ENCODE assay signal across 1 cellular context in the genomic region with DNA sequence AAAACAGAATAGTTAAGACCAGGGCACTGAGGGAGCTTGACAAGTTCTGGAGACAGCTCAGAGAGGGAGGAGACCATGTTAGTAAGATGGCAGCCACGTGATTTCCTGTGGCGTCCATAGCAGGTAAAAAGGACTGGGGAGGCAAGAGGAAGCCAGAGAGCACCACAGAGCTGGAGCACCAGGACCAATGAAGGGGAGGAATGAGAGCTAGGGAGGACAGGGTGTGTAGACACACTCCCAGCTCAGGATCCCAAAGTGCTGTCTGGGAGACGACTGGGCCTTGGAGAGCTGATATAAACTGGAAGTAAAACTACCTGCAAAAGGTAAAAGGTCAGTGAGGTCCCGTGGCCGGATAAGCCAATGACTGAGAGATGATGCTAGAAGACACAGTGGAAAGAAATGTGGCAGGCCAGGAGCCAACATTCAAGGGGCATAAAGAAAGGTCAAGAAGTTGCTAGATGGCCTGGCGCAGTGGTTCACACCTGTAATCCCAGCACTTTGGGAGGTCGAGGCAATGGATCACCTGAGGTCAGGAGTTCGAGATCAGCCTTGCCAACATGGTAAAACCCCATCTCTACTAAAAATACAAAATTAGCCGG.
TF ChIP-seq lines count a peak whose summit lies in the region.

No MANE protein-coding gene starts in this region.

TF ChIP-seq in HepG2, 621 proteins besides CTCF, POLR2A, EP300 and RAD21 (continued from another document):
- TF ChIP-seq IKZF4 (CRISPR knock-in tag; IDR thresholded peaks at IDR 0.05; ENCODE audit: borderline replicate concordance, low read depth, not compliant biosample characterization): no peak
- TF ChIP-seq SIX1 (CRISPR knock-in tag; IDR thresholded peaks at IDR 0.05; ENCODE audit: borderline replicate concordance): no peak
- TF ChIP-seq, protein P1, sequence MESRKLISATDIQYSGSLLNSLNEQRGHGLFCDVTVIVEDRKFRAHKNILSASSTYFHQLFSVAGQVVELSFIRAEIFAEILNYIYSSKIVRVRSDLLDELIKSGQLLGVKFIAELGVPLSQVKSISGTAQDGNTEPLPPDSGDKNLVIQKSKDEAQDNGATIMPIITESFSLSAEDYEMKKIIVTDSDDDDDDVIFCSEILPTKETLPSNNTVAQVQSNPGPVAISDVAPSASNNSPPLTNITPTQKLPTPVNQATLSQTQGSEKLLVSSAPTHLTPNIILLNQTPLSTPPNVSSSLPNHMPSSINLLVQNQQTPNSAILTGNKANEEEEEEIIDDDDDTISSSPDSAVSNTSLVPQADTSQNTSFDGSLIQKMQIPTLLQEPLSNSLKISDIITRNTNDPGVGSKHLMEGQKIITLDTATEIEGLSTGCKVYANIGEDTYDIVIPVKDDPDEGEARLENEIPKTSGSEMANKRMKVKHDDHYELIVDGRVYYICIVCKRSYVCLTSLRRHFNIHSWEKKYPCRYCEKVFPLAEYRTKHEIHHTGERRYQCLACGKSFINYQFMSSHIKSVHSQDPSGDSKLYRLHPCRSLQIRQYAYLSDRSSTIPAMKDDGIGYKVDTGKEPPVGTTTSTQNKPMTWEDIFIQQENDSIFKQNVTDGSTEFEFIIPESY (CRISPR knock-in tag; IDR thresholded peaks at IDR 0.05): no peak
- no peak for TF ChIP-seq RBFOX2 (IDR thresholded peaks at IDR 0.05; ENCODE audit: low read depth, low read length)
- no peak for TF ChIP-seq SMAD9 (CRISPR knock-in tag; IDR thresholded peaks at IDR 0.05)
- no peak for TF ChIP-seq KDM3A (CRISPR knock-in tag; IDR thresholded peaks at IDR 0.05; ENCODE audit: low read depth)
- no peak for TF ChIP-seq ZNF138 (CRISPR knock-in tag; IDR thresholded peaks at IDR 0.05; ENCODE audit: low read depth)
- TF ChIP-seq, protein P2, sequence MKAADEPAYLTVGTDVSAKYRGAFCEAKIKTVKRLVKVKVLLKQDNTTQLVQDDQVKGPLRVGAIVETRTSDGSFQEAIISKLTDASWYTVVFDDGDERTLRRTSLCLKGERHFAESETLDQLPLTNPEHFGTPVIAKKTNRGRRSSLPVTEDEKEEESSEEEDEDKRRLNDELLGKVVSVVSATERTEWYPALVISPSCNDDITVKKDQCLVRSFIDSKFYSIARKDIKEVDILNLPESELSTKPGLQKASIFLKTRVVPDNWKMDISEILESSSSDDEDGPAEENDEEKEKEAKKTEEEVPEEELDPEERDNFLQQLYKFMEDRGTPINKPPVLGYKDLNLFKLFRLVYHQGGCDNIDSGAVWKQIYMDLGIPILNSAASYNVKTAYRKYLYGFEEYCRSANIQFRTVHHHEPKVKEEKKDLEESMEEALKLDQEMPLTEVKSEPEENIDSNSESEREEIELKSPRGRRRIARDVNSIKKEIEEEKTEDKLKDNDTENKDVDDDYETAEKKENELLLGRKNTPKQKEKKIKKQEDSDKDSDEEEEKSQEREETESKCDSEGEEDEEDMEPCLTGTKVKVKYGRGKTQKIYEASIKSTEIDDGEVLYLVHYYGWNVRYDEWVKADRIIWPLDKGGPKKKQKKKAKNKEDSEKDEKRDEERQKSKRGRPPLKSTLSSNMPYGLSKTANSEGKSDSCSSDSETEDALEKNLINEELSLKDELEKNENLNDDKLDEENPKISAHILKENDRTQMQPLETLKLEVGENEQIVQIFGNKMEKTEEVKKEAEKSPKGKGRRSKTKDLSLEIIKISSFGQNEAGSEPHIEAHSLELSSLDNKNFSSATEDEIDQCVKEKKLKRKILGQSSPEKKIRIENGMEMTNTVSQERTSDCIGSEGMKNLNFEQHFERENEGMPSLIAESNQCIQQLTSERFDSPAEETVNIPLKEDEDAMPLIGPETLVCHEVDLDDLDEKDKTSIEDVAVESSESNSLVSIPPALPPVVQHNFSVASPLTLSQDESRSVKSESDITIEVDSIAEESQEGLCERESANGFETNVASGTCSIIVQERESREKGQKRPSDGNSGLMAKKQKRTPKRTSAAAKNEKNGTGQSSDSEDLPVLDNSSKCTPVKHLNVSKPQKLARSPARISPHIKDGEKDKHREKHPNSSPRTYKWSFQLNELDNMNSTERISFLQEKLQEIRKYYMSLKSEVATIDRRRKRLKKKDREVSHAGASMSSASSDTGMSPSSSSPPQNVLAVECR (CRISPR knock-in tag; IDR thresholded peaks at IDR 0.05; ENCODE audit: borderline replicate concordance): no peak
- no peak for TF ChIP-seq SNAI1 (CRISPR knock-in tag; IDR thresholded peaks at IDR 0.05; ENCODE audit: borderline replicate concordance)
- TF ChIP-seq, protein P3, sequence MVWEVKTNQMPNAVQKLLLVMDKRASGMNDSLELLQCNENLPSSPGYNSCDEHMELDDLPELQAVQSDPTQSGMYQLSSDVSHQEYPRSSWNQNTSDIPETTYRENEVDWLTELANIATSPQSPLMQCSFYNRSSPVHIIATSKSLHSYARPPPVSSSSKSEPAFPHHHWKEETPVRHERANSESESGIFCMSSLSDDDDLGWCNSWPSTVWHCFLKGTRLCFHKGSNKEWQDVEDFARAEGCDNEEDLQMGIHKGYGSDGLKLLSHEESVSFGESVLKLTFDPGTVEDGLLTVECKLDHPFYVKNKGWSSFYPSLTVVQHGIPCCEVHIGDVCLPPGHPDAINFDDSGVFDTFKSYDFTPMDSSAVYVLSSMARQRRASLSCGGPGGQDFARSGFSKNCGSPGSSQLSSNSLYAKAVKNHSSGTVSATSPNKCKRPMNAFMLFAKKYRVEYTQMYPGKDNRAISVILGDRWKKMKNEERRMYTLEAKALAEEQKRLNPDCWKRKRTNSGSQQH (CRISPR knock-in tag; IDR thresholded peaks at IDR 0.05; ENCODE audit: low read depth): no peak
- TF ChIP-seq, protein P4, sequence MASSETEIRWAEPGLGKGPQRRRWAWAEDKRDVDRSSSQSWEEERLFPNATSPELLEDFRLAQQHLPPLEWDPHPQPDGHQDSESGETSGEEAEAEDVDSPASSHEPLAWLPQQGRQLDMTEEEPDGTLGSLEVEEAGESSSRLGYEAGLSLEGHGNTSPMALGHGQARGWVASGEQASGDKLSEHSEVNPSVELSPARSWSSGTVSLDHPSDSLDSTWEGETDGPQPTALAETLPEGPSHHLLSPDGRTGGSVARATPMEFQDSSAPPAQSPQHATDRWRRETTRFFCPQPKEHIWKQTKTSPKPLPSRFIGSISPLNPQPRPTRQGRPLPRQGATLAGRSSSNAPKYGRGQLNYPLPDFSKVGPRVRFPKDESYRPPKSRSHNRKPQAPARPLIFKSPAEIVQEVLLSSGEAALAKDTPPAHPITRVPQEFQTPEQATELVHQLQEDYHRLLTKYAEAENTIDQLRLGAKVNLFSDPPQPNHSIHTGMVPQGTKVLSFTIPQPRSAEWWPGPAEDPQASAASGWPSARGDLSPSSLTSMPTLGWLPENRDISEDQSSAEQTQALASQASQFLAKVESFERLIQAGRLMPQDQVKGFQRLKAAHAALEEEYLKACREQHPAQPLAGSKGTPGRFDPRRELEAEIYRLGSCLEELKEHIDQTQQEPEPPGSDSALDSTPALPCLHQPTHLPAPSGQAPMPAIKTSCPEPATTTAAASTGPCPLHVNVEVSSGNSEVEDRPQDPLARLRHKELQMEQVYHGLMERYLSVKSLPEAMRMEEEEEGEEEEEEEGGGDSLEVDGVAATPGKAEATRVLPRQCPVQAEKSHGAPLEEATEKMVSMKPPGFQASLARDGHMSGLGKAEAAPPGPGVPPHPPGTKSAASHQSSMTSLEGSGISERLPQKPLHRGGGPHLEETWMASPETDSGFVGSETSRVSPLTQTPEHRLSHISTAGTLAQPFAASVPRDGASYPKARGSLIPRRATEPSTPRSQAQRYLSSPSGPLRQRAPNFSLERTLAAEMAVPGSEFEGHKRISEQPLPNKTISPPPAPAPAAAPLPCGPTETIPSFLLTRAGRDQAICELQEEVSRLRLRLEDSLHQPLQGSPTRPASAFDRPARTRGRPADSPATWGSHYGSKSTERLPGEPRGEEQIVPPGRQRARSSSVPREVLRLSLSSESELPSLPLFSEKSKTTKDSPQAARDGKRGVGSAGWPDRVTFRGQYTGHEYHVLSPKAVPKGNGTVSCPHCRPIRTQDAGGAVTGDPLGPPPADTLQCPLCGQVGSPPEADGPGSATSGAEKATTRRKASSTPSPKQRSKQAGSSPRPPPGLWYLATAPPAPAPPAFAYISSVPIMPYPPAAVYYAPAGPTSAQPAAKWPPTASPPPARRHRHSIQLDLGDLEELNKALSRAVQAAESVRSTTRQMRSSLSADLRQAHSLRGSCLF (CRISPR knock-in tag; IDR thresholded peaks at IDR 0.05; ENCODE audit: borderline replicate concordance): no peak
- TF ChIP-seq, protein P5, sequence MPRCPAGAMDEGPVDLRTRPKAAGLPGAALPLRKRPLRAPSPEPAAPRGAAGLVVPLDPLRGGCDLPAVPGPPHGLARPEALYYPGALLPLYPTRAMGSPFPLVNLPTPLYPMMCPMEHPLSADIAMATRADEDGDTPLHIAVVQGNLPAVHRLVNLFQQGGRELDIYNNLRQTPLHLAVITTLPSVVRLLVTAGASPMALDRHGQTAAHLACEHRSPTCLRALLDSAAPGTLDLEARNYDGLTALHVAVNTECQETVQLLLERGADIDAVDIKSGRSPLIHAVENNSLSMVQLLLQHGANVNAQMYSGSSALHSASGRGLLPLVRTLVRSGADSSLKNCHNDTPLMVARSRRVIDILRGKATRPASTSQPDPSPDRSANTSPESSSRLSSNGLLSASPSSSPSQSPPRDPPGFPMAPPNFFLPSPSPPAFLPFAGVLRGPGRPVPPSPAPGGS (CRISPR knock-in tag; IDR thresholded peaks at IDR 0.05): no peak
- TF ChIP-seq ZNF614 (CRISPR knock-in tag; IDR thresholded peaks at IDR 0.05; ENCODE audit: borderline replicate concordance): no peak
- no peak for TF ChIP-seq ZNF761 (CRISPR knock-in tag; conservative IDR thresholded peaks at IDR 0.05)
- TF ChIP-seq, protein P6, sequence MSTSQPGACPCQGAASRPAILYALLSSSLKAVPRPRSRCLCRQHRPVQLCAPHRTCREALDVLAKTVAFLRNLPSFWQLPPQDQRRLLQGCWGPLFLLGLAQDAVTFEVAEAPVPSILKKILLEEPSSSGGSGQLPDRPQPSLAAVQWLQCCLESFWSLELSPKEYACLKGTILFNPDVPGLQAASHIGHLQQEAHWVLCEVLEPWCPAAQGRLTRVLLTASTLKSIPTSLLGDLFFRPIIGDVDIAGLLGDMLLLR (CRISPR knock-in tag; IDR thresholded peaks at IDR 0.05): no peak
- no peak for TF ChIP-seq CCAR2 (optimal IDR thresholded peaks at IDR 0.05; ENCODE audit: low read depth, low read length)
- no peak for TF ChIP-seq ZSCAN30 (CRISPR knock-in tag; IDR thresholded peaks at IDR 0.05)
- TF ChIP-seq KDM2A (CRISPR knock-in tag; IDR thresholded peaks at IDR 0.05; ENCODE audit: borderline replicate concordance, low read depth): peak; percentile 6; the same call in 1 of the 2 replicates
